Comparison of ENCODE assay signal across 8 cellular contexts in the genomic region with DNA sequence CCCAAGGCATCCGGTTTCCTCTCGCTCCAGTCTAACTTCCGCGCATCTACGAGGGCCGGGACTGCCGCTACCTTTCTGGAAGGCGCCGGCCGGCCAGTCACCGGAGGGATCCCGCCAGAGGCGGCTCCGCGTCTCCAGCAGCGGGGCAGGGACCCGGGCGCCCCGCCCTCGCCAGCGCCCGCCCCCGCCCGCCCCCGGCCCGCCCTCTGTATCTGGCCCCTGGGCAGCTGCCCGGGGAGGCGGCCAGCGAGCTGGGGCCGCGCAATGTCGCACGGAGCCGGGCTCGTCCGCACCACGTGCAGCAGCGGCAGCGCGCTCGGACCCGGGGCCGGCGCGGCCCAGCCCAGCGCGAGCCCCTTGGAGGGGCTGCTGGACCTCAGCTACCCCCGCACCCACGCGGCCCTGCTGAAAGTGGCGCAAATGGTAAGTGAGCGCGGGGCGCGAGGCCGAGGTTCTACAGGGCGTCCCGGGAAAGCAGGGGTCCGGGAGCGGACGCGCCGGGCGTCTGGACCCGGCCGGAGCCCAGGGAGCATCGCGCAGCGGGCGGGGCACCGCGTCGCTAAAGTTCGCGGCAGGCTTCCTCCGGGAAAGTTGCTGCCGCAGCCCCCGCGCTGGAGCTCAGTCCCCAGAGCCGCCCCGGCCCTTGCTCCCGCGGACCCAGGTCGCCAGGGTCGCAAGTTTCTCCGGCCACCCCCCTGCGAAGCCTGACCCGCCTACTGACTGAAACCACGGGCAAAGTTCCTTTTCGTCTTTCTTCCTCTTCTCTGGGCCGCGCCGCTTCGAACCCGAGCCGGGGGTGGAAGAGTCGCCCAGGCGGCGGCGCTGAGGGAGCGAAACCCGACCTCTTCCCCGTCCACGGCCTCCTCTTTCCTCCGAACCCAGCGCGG. TPM values are rescaled to one million over a fixed set of nuclear protein-coding genes. Genes with fewer than 3 reads are reported as not detected.
DNase-seq lines count a peak whose midpoint lies in the region; ATAC-seq and TF ChIP-seq lines count a peak whose summit lies in the region.

TSS of gene CMTM7 (plus strand) at position 211 of the 887 bp plus-strand sequence. CDS start at position 265, 54 bp downstream.

- H3K27ac ChIP-seq in 22Rv1 = peak within 1 kb of the TSS; percentile 46
- no peak within 1 kb of the TSS for H3K27ac ChIP-seq in cardiac muscle cell

- peak within 1 kb of the TSS; percentile 87 to 98 for H3K27ac Mint-ChIP-seq in activated naive CD4-positive, alpha-beta T cell treated with anti-CD3 and anti-CD28 coated beads, Interleukin-2, amount 50 U/mL, for 72 hours
- peak within 1 kb of the TSS; percentile 97 for H3K27ac Mint-ChIP-seq in progenitor cell of endocrine pancreas

- no peak for TF ChIP-seq CTCF in 22Rv1 (IDR thresholded peaks at IDR 0.05)
- peak; percentile 7 for TF ChIP-seq CTCF in cardiac muscle cell (IDR thresholded peaks at IDR 0.05; ENCODE audit: low read depth, low read length)
- TF ChIP-seq CTCF in progenitor cell of endocrine pancreas (IDR thresholded peaks at IDR 0.05; ENCODE audit: unreplicated experiment) = peak; percentile 9

- H3K4me3 Mint-ChIP-seq in progenitor cell of endocrine pancreas (ENCODE audit: low read depth) = peak within 1 kb of the TSS; percentile 92

- H3K36me3 ChIP-seq in cardiac muscle cell = no peaks in the 10 kb centered on the region

- H3K27me3 ChIP-seq in cardiac muscle cell = no peaks in the 10 kb centered on the region

- peaks cover 5% of the 10 kb centered on the region for H3K27me3 Mint-ChIP-seq in progenitor cell of endocrine pancreas

- peak; percentile 54 for ATAC-seq in GM18867 (IDR thresholded peaks at IDR 0.05; ENCODE audit: unreplicated experiment)
- ATAC-seq in HG03175 (IDR thresholded peaks at IDR 0.05; ENCODE audit: unreplicated experiment) = peak; percentile 35
- peak; percentile 56 to 82 for ATAC-seq in activated naive CD4-positive, alpha-beta T cell treated with anti-CD3 and anti-CD28 coated beads, Interleukin-2, amount 50 U/mL, for 72 hours

- H3K36me3 Mint-ChIP-seq in activated naive CD4-positive, alpha-beta T cell treated with anti-CD3 and anti-CD28 coated beads, Interleukin-2, amount 50 U/mL, for 72 hours = peaks cover 15 to 20% of the 10 kb centered on the region in 2 donors
- peaks cover 2% of the 10 kb centered on the region for H3K36me3 Mint-ChIP-seq in progenitor cell of endocrine pancreas (ENCODE audit: insufficient read depth)

- H3K4me3 ChIP-seq in cardiac muscle cell = peak within 1 kb of the TSS; percentile 74

- DNase-seq in SKM-1 (lab: John Stamatoyannopoulos, UW; ENCODE audit: unreplicated experiment) = peak; percentile 38
- DNase-seq in activated naive CD4-positive, alpha-beta T cell treated with anti-CD3 and anti-CD28 coated beads, Interleukin-2, amount 50 U/mL, for 72 hours (ENCODE audit: low spot score in 2 of 2) = peak; percentile 66 to 80
- peak; percentile 75 to 80 for DNase-seq in cardiac muscle cell (ENCODE audit: low read depth in 1 of 2, low spot score in 1 of 2)
- DNase-seq in progenitor cell of endocrine pancreas (ENCODE audit: low spot score, unreplicated experiment) = peak; percentile 46
- no peak for DNase-seq in KG1 (lab: John Stamatoyannopoulos, UW)

- no peaks in the 10 kb centered on the region for H3K4me1 ChIP-seq in cardiac muscle cell (ENCODE audit: low read depth)

- no peaks in the 10 kb centered on the region for H3K9me3 ChIP-seq in cardiac muscle cell (ENCODE audit: low read depth)

- peaks cover 14% of the 10 kb centered on the region for H3K4me1 Mint-ChIP-seq in progenitor cell of endocrine pancreas (ENCODE audit: low read depth)

- H3K9me3 Mint-ChIP-seq in activated naive CD4-positive, alpha-beta T cell treated with anti-CD3 and anti-CD28 coated beads, Interleukin-2, amount 50 U/mL, for 72 hours = no peaks in the 10 kb centered on the region
- H3K9me3 Mint-ChIP-seq in progenitor cell of endocrine pancreas (ENCODE audit: low read depth) = no peaks in the 10 kb centered on the region

RNA-seq across cellular contexts. Expression of gene CMTM7, which starts in this region (rescaled TPM):
- total RNA-seq in activated naive CD4-positive, alpha-beta T cell treated with anti-CD3 and anti-CD28 coated beads, Interleukin-2, amount 50 U/mL, for 72 hours = 10 to 100 TPM; 34.2 to 59.9 TPM
- total RNA-seq in cardiac muscle cell (15.9 and 24.2 TPM in 2 replicates), progenitor cell of endocrine pancreas (24.6 and 29.6 TPM in 2 replicates)
- polyA plus RNA-seq in cardiac muscle cell = 42.4 and 64.1 TPM in 2 replicates
